Comparison of ENCODE assay signal across 8 cellular contexts in the genomic region with DNA sequence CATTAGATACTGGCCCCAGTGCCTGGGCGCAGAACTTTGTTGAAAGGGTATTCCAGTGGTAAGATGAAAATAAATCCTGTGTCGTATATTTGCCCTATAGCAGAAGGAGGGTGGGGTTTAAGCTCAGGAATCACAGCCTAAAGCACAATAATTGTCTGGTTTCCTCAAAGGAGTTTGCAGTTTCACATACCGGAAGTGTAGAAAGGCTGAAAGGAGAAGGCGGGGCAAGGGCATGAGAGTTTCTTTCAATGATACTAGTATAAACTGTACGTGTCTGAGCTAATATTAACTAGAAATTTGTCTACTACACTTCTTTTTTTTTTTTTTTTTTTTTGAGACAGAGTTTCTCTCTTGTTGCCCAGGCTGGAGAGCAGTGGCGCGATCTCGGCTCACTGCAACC. TPM values are rescaled to one million over a fixed set of nuclear protein-coding genes. Genes with fewer than 3 reads are reported as not detected.
DNase-seq lines count a peak whose midpoint lies in the region; ATAC-seq, FAIRE-seq and TF ChIP-seq lines count a peak whose summit lies in the region.
"Not testable (repeated sequence)": the region's sequence is repeated elsewhere in the genome, so short reads cannot be mapped to it uniquely, and the experiment has no call there.

No MANE protein-coding gene starts in this region.

- FAIRE-seq in endothelial cell of umbilical vein (lab: Jason Lieb, UNC): peak; percentile 78

- not testable (repeated sequence) for H3K27ac ChIP-seq in A673 (ENCODE audit: low read depth, low read length, poor library complexity, severe bottlenecking); endothelial cell of umbilical vein (ENCODE audit: insufficient read depth, low read depth, low read length); naive thymus-derived CD4-positive, alpha-beta T cell (ENCODE audit: low read depth, low read length)

- not testable (repeated sequence) for TF ChIP-seq CTCF in A673 (conservative IDR thresholded peaks at IDR 0.05; ENCODE audit: low read depth, low read length); endothelial cell of umbilical vein (IDR thresholded peaks at IDR 0.05; ENCODE audit: extremely low read depth in 1 of 2, insufficient read depth in 1 of 2, low read depth in 1 of 2, low read length in 2 of 2)

- intact Hi-C loops in A673 (cut with micrococcal nuclease; ENCODE audit: unreplicated experiment); endothelial cell of umbilical vein (cut with micrococcal nuclease); naive thymus-derived CD4-positive, alpha-beta T cell (cut with micrococcal nuclease): not testable (repeated sequence)

- not testable (repeated sequence) for H3K36me3 ChIP-seq in A673 (ENCODE audit: insufficient read depth, low read length, poor library complexity, severe bottlenecking); endothelial cell of umbilical vein (ENCODE audit: control insufficient read depth in 2 of 2, extremely low read depth in 1 of 2, insufficient read depth in 2 of 2, low read length in 2 of 2); naive thymus-derived CD4-positive, alpha-beta T cell (ENCODE audit: control insufficient read depth in 2 of 3, insufficient read depth in 3 of 3, low read length in 3 of 3)

- not testable (repeated sequence) for H3K4me3 ChIP-seq in A673 (ENCODE audit: low read depth, low read length, poor library complexity, severe bottlenecking); endothelial cell of umbilical vein (replicated peaks in 1 of 3; ENCODE audit: insufficient read depth in 1 of 3, low read depth in 1 of 3, low read length in 3 of 3); naive thymus-derived CD4-positive, alpha-beta T cell (ENCODE audit: low read length)

- not testable (repeated sequence) for H3K9me3 Mint-ChIP-seq in activated CD4-positive, alpha-beta memory T cell treated with anti-CD3 and anti-CD28 coated beads, Interleukin-2, amount 10 ng/mL, durations not matched to agents 7 days and 5 days; naive thymus-derived CD4-positive, alpha-beta T cell

- H3K27me3 Mint-ChIP-seq in activated CD4-positive, alpha-beta memory T cell treated with anti-CD3 and anti-CD28 coated beads, Interleukin-2, amount 10 ng/mL, durations not matched to agents 7 days and 5 days; naive thymus-derived CD4-positive, alpha-beta T cell: not testable (repeated sequence)

- not testable (repeated sequence) for BruUV-seq in A673 (replicated peaks; lab: Mats Ljungman, UMichigan); endothelial cell of umbilical vein (replicated peaks; lab: Mats Ljungman, UMichigan)

- CTCF ChIA-PET in A673 (lab: Charles Lee) (interaction anchor here (0.6 kb wide), 1 partner anchor 1486 kb away, joined by 7 read pairs; no protein-coding TSS in a partner anchor), endothelial cell of umbilical vein (lab: Charles Lee) (interaction anchor here (1.1 to 13.0 kb wide), 3 partner anchors 13 to 73 kb away, joined by 3 to 343 read pairs (median 3); no protein-coding TSS in a partner anchor)
- CTCF ChIA-PET in activated CD4-positive, alpha-beta memory T cell treated with anti-CD3 and anti-CD28 coated beads, Interleukin-2, amount 10 ng/mL, durations not matched to agents 7 days and 5 days (lab: Charles Lee): interaction anchor here (1.6 kb wide), 1 partner anchor 14 kb away, joined by 4 read pairs; no protein-coding TSS in a partner anchor
- CTCF ChIA-PET in naive thymus-derived CD4-positive, alpha-beta T cell (lab: Charles Lee): interaction anchor here (1.7 kb wide), 1 partner anchor 1484 kb away, joined by 4 read pairs; no protein-coding TSS in a partner anchor

- H3K4me2 ChIP-seq in endothelial cell of umbilical vein (ENCODE audit: insufficient read depth, low read length): not testable (repeated sequence)

- H2AFZ ChIP-seq in endothelial cell of umbilical vein (ENCODE audit: low read depth, low read length): not testable (repeated sequence)

- not testable (repeated sequence) for H3K9ac ChIP-seq in endothelial cell of umbilical vein (replicated peaks; ENCODE audit: extremely low read depth, insufficient read depth, low read length)

- peak overlapping the region; percentile 45 for H3K27ac Mint-ChIP-seq in activated CD4-positive, alpha-beta memory T cell treated with anti-CD3 and anti-CD28 coated beads, Interleukin-2, amount 10 ng/mL, durations not matched to agents 7 days and 5 days
- peak overlapping the region in 8 of 9 donors; percentile 22 to 89 (median 46) for H3K27ac Mint-ChIP-seq in naive thymus-derived CD4-positive, alpha-beta T cell

- DNase-seq in A673 (ENCODE audit: low spot score): peak; percentile 40
- peak; percentile 84 to 86 for DNase-seq in NOMO-1 (lab: John Stamatoyannopoulos, UW; ENCODE audit: unreplicated experiment in 2 of 2)
- peak; percentile 31 for DNase-seq in activated CD4-positive, alpha-beta memory T cell treated with anti-CD3 and anti-CD28 coated beads, Interleukin-2, amount 10 ng/mL, durations not matched to agents 7 days and 5 days
- DNase-seq in endothelial cell of umbilical vein (ENCODE audit: low read depth, low spot score): peak; percentile 68
- DNase-seq in naive thymus-derived CD4-positive, alpha-beta T cell: peak in 7 of 9 donors; percentile 25 to 54 (median 44)

- H3K4me3 Mint-ChIP-seq in activated CD4-positive, alpha-beta memory T cell treated with anti-CD3 and anti-CD28 coated beads, Interleukin-2, amount 10 ng/mL, durations not matched to agents 7 days and 5 days: not testable (repeated sequence)
- H3K4me3 Mint-ChIP-seq in naive thymus-derived CD4-positive, alpha-beta T cell: peak overlapping the region; percentile 18 to 86 (median 78)

- not testable (repeated sequence) for H4K20me1 ChIP-seq in endothelial cell of umbilical vein (replicated peaks; ENCODE audit: control insufficient read depth, extremely low read depth, insufficient read depth, low read length)

- not testable (repeated sequence) for H3K4me1 ChIP-seq in A673 (ENCODE audit: insufficient read depth, low read length, poor library complexity, severe bottlenecking); naive thymus-derived CD4-positive, alpha-beta T cell (ENCODE audit: control insufficient read depth in 2 of 2, insufficient read depth in 2 of 2, low read length in 2 of 2)
- H3K4me1 ChIP-seq in endothelial cell of umbilical vein (ENCODE audit: control insufficient read depth, extremely low read depth, insufficient read depth, low read length): peaks cover 18% of the 10 kb centered on the region

- not testable (repeated sequence) for TF ChIP-seq POLR2A in endothelial cell of umbilical vein (IDR thresholded peaks at IDR 0.05; ENCODE audit: low read depth, low read length)

- not testable (repeated sequence) for H3K9me3 ChIP-seq in A673 (ENCODE audit: low read depth, low read length, poor library complexity, severe bottlenecking); endothelial cell of umbilical vein (replicated peaks; ENCODE audit: control insufficient read depth, insufficient read depth, low read length); naive thymus-derived CD4-positive, alpha-beta T cell (ENCODE audit: control insufficient read depth in 2 of 3, low read length in 3 of 3)

- POLR2A ChIA-PET in A673 (lab: Charles Lee; ENCODE audit: low non-redundant PET); activated CD4-positive, alpha-beta memory T cell treated with anti-CD3 and anti-CD28 coated beads, Interleukin-2, amount 10 ng/mL, durations not matched to agents 7 days and 5 days (lab: Charles Lee); naive thymus-derived CD4-positive, alpha-beta T cell (lab: Charles Lee): not testable (repeated sequence)
- POLR2A ChIA-PET in endothelial cell of umbilical vein (lab: Charles Lee): interaction anchor here (0.6 kb wide), 1 partner anchor 119 kb away, joined by 5 read pairs; no protein-coding TSS in a partner anchor

- dilution Hi-C loops in endothelial cell of umbilical vein (cut with MboI; ENCODE audit: extremely low pct_ligation_motif_present, low sequenced_read_pairs): not testable (repeated sequence)

- H3K4me1 Mint-ChIP-seq in activated CD4-positive, alpha-beta memory T cell treated with anti-CD3 and anti-CD28 coated beads, Interleukin-2, amount 10 ng/mL, durations not matched to agents 7 days and 5 days: peaks cover 33% of the 10 kb centered on the region
- H3K4me1 Mint-ChIP-seq in naive thymus-derived CD4-positive, alpha-beta T cell: peaks cover 5 to 35% (median 8%) of the 10 kb centered on the region in 7 donors

- peaks cover 19% of the 10 kb centered on the region for H3K36me3 Mint-ChIP-seq in activated CD4-positive, alpha-beta memory T cell treated with anti-CD3 and anti-CD28 coated beads, Interleukin-2, amount 10 ng/mL, durations not matched to agents 7 days and 5 days (ENCODE audit: low read depth)
- H3K36me3 Mint-ChIP-seq in naive thymus-derived CD4-positive, alpha-beta T cell: peaks cover 0 to 23% (median 0%) of the 10 kb centered on the region in 5 donors

- ATAC-seq in GM18858 (IDR thresholded peaks at IDR 0.05; ENCODE audit: unreplicated experiment) (peak; percentile 45), GM21576 (IDR thresholded peaks at IDR 0.05; ENCODE audit: unreplicated experiment) (peak; percentile 47), HG03103 (IDR thresholded peaks at IDR 0.05; ENCODE audit: low read depth, unreplicated experiment) (peak; percentile 59)
- ATAC-seq in naive thymus-derived CD4-positive, alpha-beta T cell: peak; percentile 80

- not testable (repeated sequence) for H3K27me3 ChIP-seq in A673 (replicated peaks; ENCODE audit: insufficient read depth, low read depth, low read length, poor library complexity); endothelial cell of umbilical vein (ENCODE audit: control insufficient read depth in 2 of 2, insufficient read depth in 2 of 2, low read length in 2 of 2); naive thymus-derived CD4-positive, alpha-beta T cell (ENCODE audit: control insufficient read depth in 2 of 2, insufficient read depth in 2 of 2, low read length in 2 of 2)

- not testable (repeated sequence) for H3K79me2 ChIP-seq in endothelial cell of umbilical vein (ENCODE audit: control insufficient read depth, insufficient read depth, low read length)

- not testable (repeated sequence) for H3K9me1 ChIP-seq in endothelial cell of umbilical vein (replicated peaks; ENCODE audit: control insufficient read depth, extremely low read depth, insufficient read depth, low read length)

RNA-seq across cellular contexts. Expression of gene CD109, which starts 29.2 kb away (rescaled TPM):
- total RNA-seq in A673 (2021): 8.7 and 8.8 TPM in 2 replicates
- 10 to 100 TPM; 13.6 to 15.0 TPM for total RNA-seq in activated CD4-positive, alpha-beta memory T cell treated with anti-CD3 and anti-CD28 coated beads, Interleukin-2, amount 10 ng/mL, durations not matched to agents 7 days and 5 days
- total RNA-seq in endothelial cell of umbilical vein: 86.2 and 107 TPM in 2 replicates
- 26.3 and 33.9 TPM in 2 replicates for polyA plus RNA-seq in endothelial cell of umbilical vein
- 19.5 and 21.2 TPM in 2 replicates for polyA plus RNA-seq in endothelial cell of umbilical vein (2011; cell fraction: cytosol; rRNA removed)
- polyA plus RNA-seq in endothelial cell of umbilical vein (2011; cell fraction: nucleus; rRNA removed): 27.6 and 38.5 TPM in 2 replicates
- 46.3 and 67.0 TPM in 2 replicates for polyA plus RNA-seq in endothelial cell of umbilical vein (2012)
- 63.8 and 67.5 TPM in 2 replicates for polyA minus RNA-seq in endothelial cell of umbilical vein
- 13.1 TPM for polyA minus RNA-seq in endothelial cell of umbilical vein (2011; cell fraction: cytosol; rRNA and poly(A)+ RNA removed)
- 53.7 and 74.6 TPM in 2 replicates for polyA minus RNA-seq in endothelial cell of umbilical vein (2011; cell fraction: nucleus; rRNA and poly(A)+ RNA removed)
- 10 to 100 TPM in 1 of 5 experiments, 1 to 10 TPM in 2, under 1 TPM in 2; 0.54 to 12.3 (median 1.2) TPM for total RNA-seq in naive thymus-derived CD4-positive, alpha-beta T cell
- polyA plus RNA-seq in naive thymus-derived CD4-positive, alpha-beta T cell: under 1 TPM; 0.20 to 0.31 TPM

Comparison
In these comparisons a context has a peak if more than half of its experiments do, and no peak if none do; other contexts are left out.
1. DNase-seq: peak in every context shown above with its lines; median percentile 85 in NOMO-1; 68 in endothelial cell of umbilical vein; 44 in naive thymus-derived CD4-positive, alpha-beta T cell; 40 in A673; 31 in activated CD4-positive, alpha-beta memory T cell treated with anti-CD3 and anti-CD28 coated beads, Interleukin-2, amount 10 ng/mL, durations not matched to agents 7 days and 5 days.